In the genomic region with DNA sequence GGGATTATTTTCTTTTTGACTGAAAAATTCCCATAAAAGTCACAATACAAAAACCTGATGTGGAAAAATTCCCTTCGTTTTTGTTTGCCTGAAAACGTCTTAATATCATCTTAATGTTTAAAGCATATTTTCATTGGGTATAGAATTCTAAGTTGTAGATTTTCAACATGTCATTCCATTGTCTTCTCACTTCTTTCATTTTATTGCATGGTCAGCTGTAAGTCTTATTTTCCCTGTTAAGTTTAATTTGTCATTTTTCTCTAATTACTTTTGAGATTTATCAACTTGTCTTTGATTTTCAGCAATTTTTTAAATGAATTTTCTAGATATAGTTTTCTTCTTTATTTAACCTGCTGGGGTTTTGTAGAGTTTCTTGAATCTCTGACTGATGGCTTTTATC, we compare ENCODE assay signal across 35 cellular contexts.
"Had no signal": no experiment of that assay in that cellular context is flagged by ENCODE, and none has a peak within 500 bp of the region (broad histone marks: within the 10 kb centered on the region; RNA-seq: fewer than 3 reads in every experiment).

No MANE protein-coding gene starts in this region.

- H3K36me3 ChIP-seq: MG63 had no signal

- H3K4me3 ChIP-seq: MG63 had no signal

- DNase-seq: Karpas-422, Kasumi-1, MG63, MM.1S, MV-4-11, NCI-H1048, NCI-H1092, NCI-H1092 treated with DMSO at 0.1 percent for 48 hours, NCI-H1105, NCI-H1105 treated with DMSO at 0.1 percent for 48 hours, NCI-H1417, NCI-H1417 treated with DMSO at 0.1 percent for 48 hours, NCI-H1436, NCI-H1436 treated with DMSO at 0.1 percent for 48 hours, NCI-H146, NCI-H1694, NCI-H1694 treated with DMSO at 0.1 percent for 48 hours, NCI-H187, NCI-H187 treated with DMSO at 0.1 percent for 48 hours, NCI-H1930, NCI-H2029, NCI-H2029 treated with DMSO at 0.1 percent for 48 hours, NCI-H2081, NCI-H2081 treated with DMSO at 0.1 percent for 48 hours, NCI-H2107, NCI-H2171, NCI-H2171 treated with DMSO at 0.1 percent for 48 hours, NCI-H2227 treated with DMSO at 0.1 percent for 48 hours, NCI-H226, NCI-H345, NCI-H446, NCI-H446 treated with DMSO at 0.1 percent for 48 hours, NCI-H510A, NCI-H510A treated with DMSO at 0.1 percent for 48 hours, NCI-H524 had no signal
